Comparison of ENCODE assay signal across 18 cellular contexts in genomic region chr11:100578966-100579365, GRCh38.
DNase-seq lines count a peak whose midpoint lies in the region; ATAC-seq and TF ChIP-seq lines count a peak whose summit lies in the region.
"Had no signal": no experiment of that assay in that cellular context is flagged by ENCODE, and none has a peak within 500 bp of the region (broad histone marks: within the 10 kb centered on the region; RNA-seq: fewer than 3 reads in every experiment).

No MANE protein-coding gene starts in this region.

- TF ChIP-seq CTCF in PC-9 (conservative IDR thresholded peaks at IDR 0.05): no peak
- no peak for TF ChIP-seq CTCF in endodermal cell (conservative IDR thresholded peaks at IDR 0.05)
- TF ChIP-seq CTCF in WERI-Rb-1 (IDR thresholded peaks at IDR 0.05; ENCODE audit: low read depth, low read length): no peak

- H3F3A ChIP-seq in GM23248 (ENCODE audit: insufficient read depth): no peaks in the 10 kb centered on the region
- no peaks in the 10 kb centered on the region for H3F3A ChIP-seq in PC-9 (ENCODE audit: insufficient read depth, low read depth)

- H3K27ac ChIP-seq in GM23248 (no peak overlapping the region), PC-9 (no peak overlapping the region), endodermal cell (ENCODE audit: low read depth, low read length) (no peak overlapping the region), neuronal stem cell (replicated peaks; ENCODE audit: low read length) (no peak overlapping the region), WERI-Rb-1 (no peak overlapping the region)
- H3K27ac ChIP-seq: colonic mucosa, heart right ventricle had no signal

- H3K9me2 ChIP-seq in GM23248 (ENCODE audit: insufficient read depth): no peaks in the 10 kb centered on the region
- H3K9me2 ChIP-seq in PC-9 (ENCODE audit: insufficient read depth): no peaks in the 10 kb centered on the region

- no peak overlapping the region for H3K14ac ChIP-seq in neuronal stem cell (ENCODE audit: low read length)

- DNase-seq in GM23248 (peak; percentile 22), PC-9 (peak; percentile 64), endodermal cell (peak; percentile 73), kidney glomerular epithelial cell (lab: John Stamatoyannopoulos, UW) (peak; percentile 62), neuronal stem cell (ENCODE audit: low spot score) (no peak), WERI-Rb-1 (no peak)
- no peak for DNase-seq in activated CD4-positive, alpha-beta T cell treated with anti-CD3 and anti-CD28 coated beads for 4 hours
- DNase-seq: amniotic stem cell; colonic mucosa; GDM1; heart right ventricle; natural killer cell; NCI-H1436 treated with DMSO at 0.1 percent for 48 hours; NCI-H446; OCI-M1; stimulated activated CD4-positive, alpha-beta T cell treated with anti-CD3 and anti-CD28 coated beads, Interleukin-15, amount 100 ng/mL, for 24 hours had no signal

- H2BK12ac ChIP-seq in neuronal stem cell (ENCODE audit: low read length): no peak overlapping the region

- H3K79me1 ChIP-seq in neuronal stem cell (ENCODE audit: low read depth, low read length): no peaks in the 10 kb centered on the region

- H3K9me3 ChIP-seq in GM23248 (ENCODE audit: low read depth) (no peaks in the 10 kb centered on the region), PC-9 (ENCODE audit: insufficient read depth, low read depth) (no peaks in the 10 kb centered on the region), endodermal cell (ENCODE audit: control insufficient read depth, low read length) (no peaks in the 10 kb centered on the region), neuronal stem cell (replicated peaks in 1 of 2; ENCODE audit: control insufficient read depth in 2 of 2, insufficient read depth in 1 of 2, low read depth in 1 of 2, low read length in 2 of 2) (no peaks in the 10 kb centered on the region), WERI-Rb-1 (ENCODE audit: severe bottlenecking) (no peaks in the 10 kb centered on the region)
- H3K9me3 ChIP-seq: colonic mucosa, heart right ventricle had no signal

- peaks cover 4% of the 10 kb centered on the region; the same call in 1 of the 2 replicates for H3K27me3 ChIP-seq in GM23248 (replicated peaks; ENCODE audit: insufficient read depth)
- H3K27me3 ChIP-seq in PC-9 (ENCODE audit: insufficient read depth, low read depth): no peaks in the 10 kb centered on the region
- peaks cover 16% of the 10 kb centered on the region for H3K27me3 ChIP-seq in endodermal cell (ENCODE audit: control insufficient read depth, insufficient read depth, low read length, poor library complexity, severe bottlenecking)
- no peaks in the 10 kb centered on the region for H3K27me3 ChIP-seq in neuronal stem cell (ENCODE audit: control insufficient read depth in 3 of 3, insufficient read depth in 3 of 3, low read depth in 1 of 3, low read length in 3 of 3)
- no peaks in the 10 kb centered on the region for H3K27me3 ChIP-seq in WERI-Rb-1 (ENCODE audit: insufficient read depth, low read depth, severe bottlenecking)
- H3K27me3 ChIP-seq: colonic mucosa, heart right ventricle had no signal

- H3K9me3 Mint-ChIP-seq in endodermal cell: no peaks in the 10 kb centered on the region
- H3K9me3 Mint-ChIP-seq: natural killer cell had no signal

- H4K8ac ChIP-seq in neuronal stem cell (ENCODE audit: low read depth, low read length): no peak overlapping the region

- no peak for ATAC-seq in HG02885 (IDR thresholded peaks at IDR 0.05; ENCODE audit: poor library complexity, unreplicated experiment)
- ATAC-seq: natural killer cell had no signal

- H3K27me3 Mint-ChIP-seq in endodermal cell (ENCODE audit: insufficient read depth): peaks cover 2% of the 10 kb centered on the region

- no peaks in the 10 kb centered on the region for H3K36me3 ChIP-seq in GM23248 (ENCODE audit: low read depth)
- no peaks in the 10 kb centered on the region for H3K36me3 ChIP-seq in PC-9 (ENCODE audit: low read depth)
- no peaks in the 10 kb centered on the region for H3K36me3 ChIP-seq in endodermal cell (ENCODE audit: control insufficient read depth, insufficient read depth, low read length)
- no peaks in the 10 kb centered on the region for H3K36me3 ChIP-seq in neuronal stem cell (replicated peaks in 1 of 2; ENCODE audit: control insufficient read depth in 2 of 2, insufficient read depth in 2 of 2, low read length in 2 of 2)
- no peaks in the 10 kb centered on the region for H3K36me3 ChIP-seq in WERI-Rb-1
- H3K36me3 ChIP-seq: colonic mucosa, heart right ventricle had no signal

- H2BK120ac ChIP-seq in neuronal stem cell (ENCODE audit: low read depth, low read length): no peak overlapping the region

- no TSS peak for BruUV-seq in PC-9 (replicated peaks; lab: Mats Ljungman, UMichigan)

- H2BK5ac ChIP-seq in neuronal stem cell (ENCODE audit: low read length): no peak overlapping the region

- H4K91ac ChIP-seq in neuronal stem cell (ENCODE audit: low read depth, low read length, poor library complexity): no peak overlapping the region

- H3K27ac Mint-ChIP-seq in endodermal cell: no peak overlapping the region
- H3K27ac Mint-ChIP-seq: natural killer cell had no signal

- POLR2A ChIA-PET in PC-9 (lab: Charles Lee; ENCODE audit: unreplicated experiment): interaction anchor here (0.5 to 0.7 kb wide), 6 partner anchors 57 to 1955 kb away, joined by 4 to 22 read pairs (median 6); no protein-coding TSS in a partner anchor

- H3K4me1 Mint-ChIP-seq in endodermal cell: peaks cover 17% of the 10 kb centered on the region
- H3K4me1 Mint-ChIP-seq: natural killer cell had no signal

- H3K4me1 ChIP-seq in GM23248 (ENCODE audit: insufficient read depth) (no peaks in the 10 kb centered on the region), PC-9 (replicated peaks; ENCODE audit: insufficient read depth) (peaks cover 6% of the 10 kb centered on the region), endodermal cell (ENCODE audit: control insufficient read depth, insufficient read depth, low read length) (no peaks in the 10 kb centered on the region), neuronal stem cell (ENCODE audit: control insufficient read depth in 2 of 2, insufficient read depth in 1 of 2, low read depth in 1 of 2, low read length in 2 of 2) (no peaks in the 10 kb centered on the region)
- H3K4me1 ChIP-seq: colonic mucosa had no signal

- 66 to 71% methylated on average over 4 of the region's 4 CpGs for WGBS in GM23248 (ENCODE audit: low coverage in 1 of 2, low lambda C conversion rate in 2 of 2, missing lambda C conversion rate in 2 of 2), 2 experiments
- WGBS in endodermal cell (ENCODE audit: insufficient coverage in 1 of 2, insufficient read length in 1 of 2), 2 experiments: 87 to 92% methylated on average over 4 of the region's 4 CpGs
- WGBS in neuronal stem cell (ENCODE audit: extremely low coverage in 2 of 2, insufficient read length in 2 of 2, insufficient replicate concordance in 1 of 2), 2 donors: no CpG with 5 or more reads among the region's 4 CpGs

- H3K4me3 Mint-ChIP-seq in endodermal cell: no peak overlapping the region
- H3K4me3 Mint-ChIP-seq: natural killer cell had no signal

- H2AFZ ChIP-seq in GM23248 (no peak overlapping the region), PC-9 (no peak overlapping the region), neuronal stem cell (ENCODE audit: low read length) (no peak overlapping the region)

- H3K4ac ChIP-seq in neuronal stem cell (ENCODE audit: low read length): no peak overlapping the region

- in situ Hi-C loops in GM23248 (cut with MboI): loop anchor here (5.0 kb wide), 1 partner anchor 353 kb away; no protein-coding TSS in a partner anchor

- no peak overlapping the region for H3K18ac ChIP-seq in neuronal stem cell (ENCODE audit: low read length)

- H3K36me3 Mint-ChIP-seq in endodermal cell (ENCODE audit: low read depth): no peaks in the 10 kb centered on the region
- H3K36me3 Mint-ChIP-seq: natural killer cell had no signal

- H4K20me1 ChIP-seq in GM23248 (ENCODE audit: insufficient read depth): no peaks in the 10 kb centered on the region
- H4K20me1 ChIP-seq in PC-9 (ENCODE audit: insufficient read depth): no peaks in the 10 kb centered on the region

- H3K79me2 ChIP-seq in GM23248 (ENCODE audit: insufficient read depth): no peaks in the 10 kb centered on the region
- no peaks in the 10 kb centered on the region for H3K79me2 ChIP-seq in PC-9 (ENCODE audit: low read depth)

- no peak overlapping the region for H3K4me2 ChIP-seq in GM23248 (ENCODE audit: unreplicated experiment)
- H3K4me2 ChIP-seq in PC-9: no peak overlapping the region
- no peak overlapping the region for H3K4me2 ChIP-seq in neuronal stem cell (ENCODE audit: insufficient read depth, low read length, poor library complexity, severe bottlenecking)

- intact Hi-C loops in PC-9 (cut with micrococcal nuclease; ENCODE audit: unreplicated experiment): loop anchor here (1.0 to 10.0 kb wide), 7 partner anchors 102 to 1554 kb away; partner anchors contain the start of gene CNTN5

- no peak overlapping the region for H3K9ac ChIP-seq in GM23248
- no peak overlapping the region for H3K9ac ChIP-seq in endodermal cell (ENCODE audit: extremely low read depth, low read length, poor library complexity, severe bottlenecking)
- H3K9ac ChIP-seq in neuronal stem cell (ENCODE audit: low read depth, low read length, poor library complexity): no peak overlapping the region

- H3K23ac ChIP-seq in neuronal stem cell (ENCODE audit: low read depth, low read length, poor library complexity): no peak overlapping the region

- H3K4me3 ChIP-seq in GM23248: no peak overlapping the region
- no peak overlapping the region for H3K4me3 ChIP-seq in PC-9
- H3K4me3 ChIP-seq in endodermal cell (ENCODE audit: low read length): no peak overlapping the region
- H3K4me3 ChIP-seq in neuronal stem cell (ENCODE audit: low read length in 2 of 2): no peak overlapping the region
- no peak overlapping the region for H3K4me3 ChIP-seq in WERI-Rb-1 (ENCODE audit: low read depth, low read length)
- H3K4me3 ChIP-seq: colonic mucosa, heart right ventricle, lung had no signal

- H2BK15ac ChIP-seq in neuronal stem cell (ENCODE audit: low read length): no peak overlapping the region

- CTCF ChIA-PET in PC-9 (lab: Charles Lee): interaction anchor here (0.8 to 1.1 kb wide), 3 partner anchors 8 to 276 kb away, joined by 3 to 5 read pairs (median 4); no protein-coding TSS in a partner anchor

- no peak overlapping the region for H2AK5ac ChIP-seq in neuronal stem cell (ENCODE audit: low read depth, low read length)

Comparison
In these comparisons a context has a peak if more than half of its experiments do, and no peak if none do; other contexts are left out.
1. DNase-seq: peak in GM23248 (single experiment), PC-9 (2 of 2), endodermal cell (single experiment) and kidney glomerular epithelial cell (single experiment); none in activated CD4-positive, alpha-beta T cell treated with anti-CD3 and anti-CD28 coated beads for 4 hours (0 of 2), neuronal stem cell (single experiment) and WERI-Rb-1 (single experiment).